In genomic region chr15:31360843-31361763, GRCh38 we compare ENCODE assay signal across 8 cellular contexts. TPM values are rescaled to one million over a fixed set of nuclear protein-coding genes. Genes with fewer than 3 reads are reported as not detected.
DNase-seq lines count a peak whose midpoint lies in the region; ATAC-seq and TF ChIP-seq lines count a peak whose summit lies in the region.

No MANE protein-coding gene starts in this region.

- H3K27ac Mint-ChIP-seq in WTC11 (peak overlapping the region; percentile 93), Caco-2 (ENCODE audit: unreplicated experiment) (no peak overlapping the region)

- H3K4me3 ChIP-seq in coronary artery (peak overlapping the region; percentile 30), rectal smooth muscle tissue (ENCODE audit: low read length) (peak overlapping the region; percentile 10), Caco-2 (ENCODE audit: low read depth, low read length) (no peak overlapping the region), tibial artery (no peak overlapping the region)

- H3K36me3 ChIP-seq in rectal smooth muscle tissue (ENCODE audit: control insufficient read depth, insufficient read depth, low read length) (no peaks in the 10 kb centered on the region), Caco-2 (ENCODE audit: control insufficient read depth, insufficient read depth, low read length) (no peaks in the 10 kb centered on the region), tibial artery (peaks cover 0 to 8% (median 0%) of the 10 kb centered on the region in 3 donors)

- H3K4me1 Mint-ChIP-seq in WTC11 (peaks cover 89% of the 10 kb centered on the region), Caco-2 (ENCODE audit: low read depth, unreplicated experiment) (peaks cover 4% of the 10 kb centered on the region)

- no TSS peak for BruUV-seq in Caco-2 (replicated peaks; lab: Mats Ljungman, UMichigan)

- H3K9me3 Mint-ChIP-seq in WTC11 (no peaks in the 10 kb centered on the region), Caco-2 (ENCODE audit: unreplicated experiment) (no peaks in the 10 kb centered on the region)

- H3K4me1 ChIP-seq in rectal smooth muscle tissue (ENCODE audit: control insufficient read depth, insufficient read depth, low read length) (peaks cover 19% of the 10 kb centered on the region), Caco-2 (0 out of 2 replicates have a peak, but pooled peaks cover 10% of the 10 kb centered on the region), tibial artery (peaks cover 0 to 94% (median 43%) of the 10 kb centered on the region in 4 donors)

- H3K27me3 ChIP-seq in rectal smooth muscle tissue (ENCODE audit: control insufficient read depth, insufficient read depth, low read length) (no peaks in the 10 kb centered on the region), Caco-2 (replicated peaks; ENCODE audit: control insufficient read depth, insufficient read depth, low read length) (no peaks in the 10 kb centered on the region), tibial artery (no peaks in the 10 kb centered on the region)

- peak; percentile 44 for TF ChIP-seq POLR2A in GM18526 (IDR thresholded peaks at IDR 0.05; ENCODE audit: extremely low read depth, insufficient read length)

- TF ChIP-seq CTCF in WTC11 (IDR thresholded peaks at IDR 0.05) (no peak), coronary artery (IDR thresholded peaks at IDR 0.05) (no peak), Caco-2 (IDR thresholded peaks at IDR 0.05; ENCODE audit: insufficient read depth in 1 of 2, low read depth in 1 of 2, low read length in 1 of 2, severe bottlenecking in 1 of 2, unreplicated experiment in 1 of 2) (no peak), tibial artery (IDR thresholded peaks at IDR 0.05) (no peak)

- H3K9me3 ChIP-seq in Caco-2 (no peaks in the 10 kb centered on the region), tibial artery (no peaks in the 10 kb centered on the region)

- no peaks in the 10 kb centered on the region for H3K27me3 Mint-ChIP-seq in WTC11 (ENCODE audit: low read depth)
- no peaks in the 10 kb centered on the region for H3K27me3 Mint-ChIP-seq in Caco-2 (ENCODE audit: insufficient read depth, unreplicated experiment)

- intact Hi-C loops in Caco-2 (cut with micrococcal nuclease; ENCODE audit: unreplicated experiment) = loop anchor here (5.0 kb wide), 1 partner anchor 76 kb away; no protein-coding TSS in a partner anchor
- intact Hi-C loops in tibial artery (cut with DNase I; ENCODE audit: low total_unique reads) = no loop called here

- DNase-seq in NCI-H1417 (lab: John Stamatoyannopoulos, UW) (peak; percentile 79 to 92 (median 87)), WTC11 (ENCODE audit: low spot score) (no peak), coronary artery (ENCODE audit: low spot score) (no peak), Caco-2 (no peak), tibial artery (no peak)

- ATAC-seq in HG02798 (IDR thresholded peaks at IDR 0.05; ENCODE audit: poor library complexity, unreplicated experiment) = peak; percentile 59
- ATAC-seq in WTC11 = peak; percentile 11; the same call in 1 of the 2 replicates

- H3K27ac ChIP-seq in coronary artery = peak overlapping the region; percentile 42 to 70
- H3K27ac ChIP-seq in rectal smooth muscle tissue (ENCODE audit: low read depth, low read length) = no peak overlapping the region
- H3K27ac ChIP-seq in tibial artery = peak overlapping the region in 1 of 2 donors; percentile 46

- POLR2A ChIA-PET in WTC11 (lab: Charles Lee) (no interaction called here), Caco-2 (lab: Charles Lee) (no interaction called here)

- CTCF ChIA-PET in WTC11 (lab: Charles Lee) (interaction anchor here (0.9 to 3.5 kb wide), 3 partner anchors 32 to 75 kb away, joined by 3 to 16 read pairs (median 3); no protein-coding TSS in a partner anchor), Caco-2 (lab: Charles Lee) (no interaction called here)

- H3K9ac ChIP-seq in rectal smooth muscle tissue (ENCODE audit: low read length) = no peak overlapping the region

- peak overlapping the region; percentile 21; the same call in 1 of the 2 replicates for H3K4me3 Mint-ChIP-seq in WTC11
- H3K4me3 Mint-ChIP-seq in Caco-2 (ENCODE audit: unreplicated experiment) = no peak overlapping the region

- H3K36me3 Mint-ChIP-seq in WTC11 (no peaks in the 10 kb centered on the region), Caco-2 (ENCODE audit: insufficient read depth, unreplicated experiment) (no peaks in the 10 kb centered on the region)

TF ChIP-seq in WTC11, 78 proteins besides CTCF, POLR2A, EP300 and RAD21:
- TF ChIP-seq, protein P1, sequence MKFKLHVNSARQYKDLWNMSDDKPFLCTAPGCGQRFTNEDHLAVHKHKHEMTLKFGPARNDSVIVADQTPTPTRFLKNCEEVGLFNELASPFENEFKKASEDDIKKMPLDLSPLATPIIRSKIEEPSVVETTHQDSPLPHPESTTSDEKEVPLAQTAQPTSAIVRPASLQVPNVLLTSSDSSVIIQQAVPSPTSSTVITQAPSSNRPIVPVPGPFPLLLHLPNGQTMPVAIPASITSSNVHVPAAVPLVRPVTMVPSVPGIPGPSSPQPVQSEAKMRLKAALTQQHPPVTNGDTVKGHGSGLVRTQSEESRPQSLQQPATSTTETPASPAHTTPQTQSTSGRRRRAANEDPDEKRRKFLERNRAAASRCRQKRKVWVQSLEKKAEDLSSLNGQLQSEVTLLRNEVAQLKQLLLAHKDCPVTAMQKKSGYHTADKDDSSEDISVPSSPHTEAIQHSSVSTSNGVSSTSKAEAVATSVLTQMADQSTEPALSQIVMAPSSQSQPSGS (CRISPR knock-in tag; IDR thresholded peaks at IDR 0.05; ENCODE audit: borderline replicate concordance, low read depth) = no peak
- TF ChIP-seq, protein P2, sequence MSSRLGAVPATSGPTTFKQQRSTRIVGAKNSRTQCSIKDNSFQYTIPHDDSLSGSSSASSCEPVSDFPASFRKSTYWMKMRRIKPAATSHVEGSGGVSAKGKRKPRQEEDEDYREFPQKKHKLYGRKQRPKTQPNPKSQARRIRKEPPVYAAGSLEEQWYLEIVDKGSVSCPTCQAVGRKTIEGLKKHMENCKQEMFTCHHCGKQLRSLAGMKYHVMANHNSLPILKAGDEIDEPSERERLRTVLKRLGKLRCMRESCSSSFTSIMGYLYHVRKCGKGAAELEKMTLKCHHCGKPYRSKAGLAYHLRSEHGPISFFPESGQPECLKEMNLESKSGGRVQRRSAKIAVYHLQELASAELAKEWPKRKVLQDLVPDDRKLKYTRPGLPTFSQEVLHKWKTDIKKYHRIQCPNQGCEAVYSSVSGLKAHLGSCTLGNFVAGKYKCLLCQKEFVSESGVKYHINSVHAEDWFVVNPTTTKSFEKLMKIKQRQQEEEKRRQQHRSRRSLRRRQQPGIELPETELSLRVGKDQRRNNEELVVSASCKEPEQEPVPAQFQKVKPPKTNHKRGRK (CRISPR knock-in tag; IDR thresholded peaks at IDR 0.05; ENCODE audit: borderline replicate concordance) = no peak
- TF ChIP-seq FOXK1 (CRISPR knock-in tag; IDR thresholded peaks at IDR 0.05) = no peak

RNA-seq across cellular contexts. Expression of gene KLF13, which starts 34.5 kb away (rescaled TPM):
- 36.9 to 38.1 TPM (median 37.2 TPM) in 3 replicates for total RNA-seq in WTC11 (2021)
- total RNA-seq in Caco-2 (2022) = 16.6 and 18.8 TPM in 2 replicates

Comparison
In these comparisons a context has a peak if more than half of its experiments do, and no peak if none do; other contexts are left out.
1. DNase-seq: peak in NCI-H1417 (3 of 3); none in WTC11 (single experiment), coronary artery (single experiment), Caco-2 (0 of 2) and tibial artery (0 of 2).
2. H3K4me3 ChIP-seq: peak in coronary artery (single experiment) and rectal smooth muscle tissue (single experiment); none in Caco-2 (single experiment) and tibial artery (0 of 2).